9 cellular contexts compared by ENCODE assay signal in genomic region chr12:103771466-103771865, GRCh38.
DNase-seq lines count a peak whose midpoint lies in the region; ATAC-seq and TF ChIP-seq lines count a peak whose summit lies in the region.
"Had no signal": no experiment of that assay in that cellular context is flagged by ENCODE, and none has a peak within 500 bp of the region (broad histone marks: within the 10 kb centered on the region; RNA-seq: fewer than 3 reads in every experiment).

No MANE protein-coding gene starts in this region.

- no peaks in the 10 kb centered on the region for H3F3A ChIP-seq in GM23248 (ENCODE audit: insufficient read depth)

- H3K4me1 ChIP-seq in GM23248 (ENCODE audit: insufficient read depth) (no peaks in the 10 kb centered on the region), adipocyte (ENCODE audit: control insufficient read depth, insufficient read depth, low read length) (peaks cover 15% of the 10 kb centered on the region), tibial nerve (peaks cover 0 to 33% (median 6%) of the 10 kb centered on the region in 4 donors)

- TF ChIP-seq CTCF in tibial nerve (IDR thresholded peaks at IDR 0.05) = peak; percentile 32 to 63 (median 49)

- H3K4me2 ChIP-seq in GM23248 (ENCODE audit: unreplicated experiment) = no peak overlapping the region

- DNase-seq in AG20443 (ENCODE audit: low spot score) = peak; percentile 67
- DNase-seq in GM23248 = peak; percentile 63
- DNase-seq in adipocyte (ENCODE audit: low read depth) = peak; percentile 66
- DNase-seq in inferior parietal cortex (ENCODE audit: extremely low spot score) = peak; percentile 33
- DNase-seq in tibial nerve (ENCODE audit: low spot score in 2 of 2) = peak in 1 of 2 donors; percentile 17
- DNase-seq in NCI-H2081 treated with DMSO at 0.1 percent for 48 hours (lab: John Stamatoyannopoulos, UW) = no peak
- no peak for DNase-seq in NCI-H2029 (lab: John Stamatoyannopoulos, UW)

- no peak for TF ChIP-seq POLR2A in tibial nerve (IDR thresholded peaks at IDR 0.05)

- H3K9ac ChIP-seq in GM23248 (no peak overlapping the region), adipocyte (ENCODE audit: low read length) (no peak overlapping the region)

- H3K27me3 ChIP-seq in GM23248 (replicated peaks; ENCODE audit: insufficient read depth) = no peaks in the 10 kb centered on the region
- no peaks in the 10 kb centered on the region for H3K27me3 ChIP-seq in adipocyte (replicated peaks; ENCODE audit: control insufficient read depth, insufficient read depth, low read length)
- no peaks in the 10 kb centered on the region for H3K27me3 ChIP-seq in tibial nerve

- 13 to 17% methylated on average over 3 of the region's 3 CpGs for WGBS in GM23248 (ENCODE audit: low coverage in 1 of 2, low lambda C conversion rate in 2 of 2, missing lambda C conversion rate in 2 of 2), 2 experiments
- WGBS in tibial nerve, 2 donors = 31 to 41% methylated on average over 3 of the region's 3 CpGs

- H2AFZ ChIP-seq in GM23248 = no peak overlapping the region

- no peak overlapping the region for H3K4me3 ChIP-seq in GM23248
- no peak overlapping the region for H3K4me3 ChIP-seq in adipocyte (ENCODE audit: low read length)
- H3K4me3 ChIP-seq in tibial nerve = no peak overlapping the region

- no peaks in the 10 kb centered on the region for H3K79me2 ChIP-seq in GM23248 (ENCODE audit: insufficient read depth)

- no peaks in the 10 kb centered on the region for H3K36me3 ChIP-seq in GM23248 (ENCODE audit: low read depth)
- H3K36me3 ChIP-seq in adipocyte (ENCODE audit: control insufficient read depth, insufficient read depth, low read length, severe bottlenecking) = peaks cover 41% of the 10 kb centered on the region
- H3K36me3 ChIP-seq in tibial nerve = peaks cover 0 to 21% (median 0%) of the 10 kb centered on the region in 3 donors

- H3K27ac ChIP-seq in GM23248 (no peak overlapping the region), tibial nerve (peak overlapping the region in 2 of 4 donors; percentile 5 to 41)

- no peaks in the 10 kb centered on the region for H3K9me3 ChIP-seq in GM23248 (ENCODE audit: low read depth)
- H3K9me3 ChIP-seq in adipocyte (ENCODE audit: control insufficient read depth, low read length) = no peaks in the 10 kb centered on the region
- no peaks in the 10 kb centered on the region for H3K9me3 ChIP-seq in tibial nerve

- H3K9me2 ChIP-seq in GM23248 (ENCODE audit: insufficient read depth) = no peaks in the 10 kb centered on the region

- H4K20me1 ChIP-seq in GM23248 (ENCODE audit: insufficient read depth) = no peaks in the 10 kb centered on the region

- in situ Hi-C loops in GM23248 (cut with MboI) = no loop called here

- no peak for ATAC-seq in HG02588 (IDR thresholded peaks at IDR 0.05; ENCODE audit: unreplicated experiment)
- ATAC-seq: stimulated activated naive CD8-positive, alpha-beta T cell treated with anti-CD3 and anti-CD28 coated beads, Interleukin-15, amount 100 ng/mL, for 72 hours had no signal

- no peak for TF ChIP-seq EP300 in tibial nerve (IDR thresholded peaks at IDR 0.05)

Comparison
In these comparisons a context has a peak if more than half of its experiments do, and no peak if none do; other contexts are left out.
1. DNase-seq: peak in AG20443 (single experiment), GM23248 (single experiment), adipocyte (single experiment) and inferior parietal cortex (single experiment); none in NCI-H2081 treated with DMSO at 0.1 percent for 48 hours (single experiment) and NCI-H2029 (single experiment).